10 cellular contexts compared by ENCODE assay signal in genomic region chr19:14407889-14408640, GRCh38. TPM values are rescaled to one million over a fixed set of nuclear protein-coding genes. Genes with fewer than 3 reads are reported as not detected.
DNase-seq lines count a peak whose midpoint lies in the region; ATAC-seq, FAIRE-seq and TF ChIP-seq lines count a peak whose summit lies in the region.
"Had no signal": no experiment of that assay in that cellular context is flagged by ENCODE, and none has a peak within 500 bp of the region (broad histone marks: within the 10 kb centered on the region; RNA-seq: fewer than 3 reads in every experiment).

No MANE protein-coding gene starts in this region.

- ATAC-seq in GM12878 (no peak), GM19328 (IDR thresholded peaks at IDR 0.05; ENCODE audit: unreplicated experiment) (no peak)
- ATAC-seq: pancreas had no signal

- POLR2A ChIA-PET in RWPE1 (lab: Yijun Ruan, JAX; ENCODE audit: low non-redundant PET) (no interaction called here), GM12878 (lab: Charles Lee) (interaction anchor here (0.6 kb wide), 1 partner anchor 12 kb away, joined by 3 read pairs; no protein-coding TSS in a partner anchor)

- no peak for TF ChIP-seq EP300 in GM12878 (IDR thresholded peaks at IDR 0.05; ENCODE audit: borderline replicate concordance in 1 of 2, control insufficient read depth in 1 of 2, low read depth in 2 of 2, low read length in 2 of 2)

- no peak for TF ChIP-seq RAD21 in GM12878 (IDR thresholded peaks at IDR 0.05; ENCODE audit: insufficient read depth, low read depth, low read length)

- no peak for FAIRE-seq in GM12878 (lab: Jason Lieb, UNC)
- FAIRE-seq: islet of Langerhans, pancreas had no signal

- SMC1A ChIA-PET in GM12878 (lab: Charles Lee; ENCODE audit: uncharacterized antibody, unreplicated experiment) = interaction anchor here (2.8 to 3.3 kb wide), 2 partner anchors 48 to 51 kb away, joined by 16 to 25 read pairs; no protein-coding TSS in a partner anchor

- TF ChIP-seq POLR2A in GM12878 (IDR thresholded peaks at IDR 0.05; ENCODE audit: low read depth, low read length) = peak; percentile 90
- TF ChIP-seq POLR2A in spleen (IDR thresholded peaks at IDR 0.05) = no peak

- WGBS in GM12878 (ENCODE audit: insufficient coverage, insufficient replicate concordance, low lambda C conversion rate, missing lambda C conversion rate) = 50% methylated on average over 20 of the region's 21 CpGs
- WGBS in spleen, 5 donors = 62 to 86% (median 76%) methylated on average over 13 to 21 of the region's 21 CpGs

- in situ Hi-C loops in GM12878 (cut with MboI) = no loop called here

- H3K4me1 ChIP-seq in GM12878 (ENCODE audit: control insufficient read depth, insufficient read depth, low read length) = no peaks in the 10 kb centered on the region
- H3K4me1 ChIP-seq in spleen = peaks cover 38 to 86% (median 67%) of the 10 kb centered on the region in 6 donors
- H3K4me1 ChIP-seq: pancreas had no signal

- H3K9me3 ChIP-seq in GM12878 (replicated peaks; ENCODE audit: control insufficient read depth, insufficient read depth, low read length) (no peaks in the 10 kb centered on the region; the same call in 2 of the 3 replicates), spleen (no peaks in the 10 kb centered on the region)
- H3K9me3 ChIP-seq: pancreas had no signal

- H3K79me2 ChIP-seq in GM12878 (ENCODE audit: control insufficient read depth, insufficient read depth, low read length) = peaks cover 13% of the 10 kb centered on the region

- H3K4me3 ChIP-seq in GM12878 (no peak overlapping the region), spleen (no peak overlapping the region)
- H3K4me3 ChIP-seq: pancreas had no signal

- TSS peak; percentile 46 for BruUV-seq in GM12878 (replicated peaks; lab: Mats Ljungman, UMichigan)

- no peak overlapping the region for H3K4me2 ChIP-seq in GM12878 (ENCODE audit: control insufficient read depth, insufficient read depth)

- H3K9ac ChIP-seq in GM12878 (ENCODE audit: control insufficient read depth, insufficient read depth, low read length) = no peak overlapping the region

- CTCF ChIA-PET in RWPE1 (lab: Yijun Ruan, JAX) = interaction anchor here (0.5 kb wide), 1 partner anchor 178 kb away, joined by 4 read pairs; no protein-coding TSS in a partner anchor
- CTCF ChIA-PET in GM12878 (lab: Yijun Ruan, JAX) = interaction anchor here (2.8 to 3.2 kb wide), 2 partner anchors 6 to 25 kb away, joined by 14 to 25 read pairs; partner anchors contain the start of gene ADGRE5

- RAD21 ChIA-PET in GM12878 (lab: Charles Lee; ENCODE audit: unreplicated experiment) = interaction anchor here (4.6 kb wide), 1 partner anchor 47 kb away, joined by 94 read pairs; no protein-coding TSS in a partner anchor

- H3K27me3 ChIP-seq in GM12878 (replicated peaks in 1 of 2; ENCODE audit: control insufficient read depth in 2 of 2, insufficient read depth in 2 of 2, low read length in 1 of 2) (no peaks in the 10 kb centered on the region), spleen (replicated peaks in 1 of 7) (no peaks in the 10 kb centered on the region)
- H3K27me3 ChIP-seq: pancreas had no signal

- H3K27ac ChIP-seq in RWPE1 (peak overlapping the region; percentile 70), GM12878 (ENCODE audit: control insufficient read depth, insufficient read depth) (no peak overlapping the region), spleen (peak overlapping the region in 6 of 8 donors; percentile 35 to 89 (median 82))
- H3K27ac ChIP-seq: pancreas had no signal

- DNase-seq in activated gamma-delta T cell treated with Interleukin-2 at 50 U/mL for 16 hours = peak; percentile 9
- DNase-seq in activated gamma-delta T cell (lab: John Stamatoyannopoulos, UW) = no peak
- no peak for DNase-seq in RWPE1 (ENCODE audit: low spot score)
- no peak for DNase-seq in GM12878 (ENCODE audit: low read depth, low spot score)
- no peak for DNase-seq in spleen
- DNase-seq in Kasumi-1 (lab: John Stamatoyannopoulos, UW) = no peak
- no peak for DNase-seq in NOMO-1 treated with dmso at 0.1 percent for 144 hours (lab: John Stamatoyannopoulos, UW; ENCODE audit: unreplicated experiment)
- DNase-seq: pancreas had no signal

- H4K20me1 ChIP-seq in GM12878 (ENCODE audit: control insufficient read depth, insufficient read depth) = peaks cover 10% of the 10 kb centered on the region; the same call in 1 of the 2 replicates

- no peak for TF ChIP-seq CTCF in RWPE1 (conservative IDR thresholded peaks at IDR 0.05; ENCODE audit: low read depth)
- TF ChIP-seq CTCF in GM12878 (IDR thresholded peaks at IDR 0.05 in 2 of 3, conservative IDR thresholded peaks at IDR 0.05 in 1 of 3; ENCODE audit: control insufficient read depth in 2 of 3, extremely low read depth in 1 of 3, insufficient read depth in 1 of 3, low read depth in 3 of 3, low read length in 3 of 3) = no peak
- TF ChIP-seq CTCF in spleen (IDR thresholded peaks at IDR 0.05 in 8 of 11, conservative IDR thresholded peaks at IDR 0.05 in 3 of 11) = no peak

- intact Hi-C loops in GM12878 (cut with micrococcal nuclease; ENCODE audit: unreplicated experiment) = loop anchor here (2.0 to 5.0 kb wide), 2 partner anchors 47 to 271 kb away; partner anchors contain the start of gene ASF1B
- intact Hi-C loops in spleen (cut with DNase I; ENCODE audit: low total_unique reads) = no loop called here

- no peak overlapping the region for H2AFZ ChIP-seq in GM12878 (ENCODE audit: control insufficient read depth, low read depth, low read length)

- H3K36me3 ChIP-seq in GM12878 (ENCODE audit: control insufficient read depth in 2 of 2, insufficient read depth in 2 of 2, low read length in 1 of 2) (peaks cover 34 to 70% of the 10 kb centered on the region in 2 experiments), spleen (peaks cover 8 to 100% (median 100%) of the 10 kb centered on the region in 6 donors)

RNA-seq across cellular contexts. Expression of gene DDX39A, which starts 11.1 kb away (rescaled TPM):
- total RNA-seq in GM12878 (2013; cell fraction: nucleolus; rRNA removed) = 162 and 204 TPM in 2 replicates
- total RNA-seq in GM12878 (2014; rRNA removed) (248 and 280 TPM in 2 replicates), GM12878 (2014; rRNA removed; fragmentation: Illumina TruSeq; extraction: Trizol) (109 and 116 TPM in 2 replicates), GM12878 (2021) (218 and 236 TPM in 2 replicates), spleen (100 to 1,000 TPM in 6 of 7 donors, 10 to 100 TPM in 1; 81.8 to 155 (median 124) TPM)
- 90.3 TPM for polyA plus RNA-seq in GM12878 (2011; ENCODE audit: low read depth)
- polyA plus RNA-seq in GM12878 (2011; rRNA removed) (56.8 and 134 TPM in 2 replicates), GM12878 (2014; fragmentation: Illumina TruSeq; extraction: Trizol) (40.7 and 113 TPM in 2 replicates), GM12878 (2014; fragmentation: Nextera tagmentation; extraction: Ambion mirVana) (100 to 1,000 TPM; 168 to 212 TPM), GM12878 (2014; rRNA removed) (249 and 298 TPM in 2 replicates), GM12878 (2016; fragmentation: Nextera tagmentation; extraction: Ambion mirVana) (100 to 1,000 TPM; 356 to 378 TPM), spleen (100 to 1,000 TPM; 176 to 267 (median 248) TPM)
- 158 and 220 TPM in 2 replicates for polyA plus RNA-seq in GM12878 (2011; cell fraction: cytosol; rRNA removed)
- 1,234 and 1,343 TPM in 2 replicates for polyA plus RNA-seq in GM12878 (2011; cell fraction: nucleus; rRNA removed)
- polyA plus RNA-seq in GM12878 (2012) = 147 and 173 TPM in 2 replicates
- polyA minus RNA-seq in GM12878 (2011; rRNA and poly(A)+ RNA removed) = 84.7 and 109 TPM in 2 replicates
- polyA minus RNA-seq in GM12878 (2011; cell fraction: cytosol; rRNA and poly(A)+ RNA removed) = 46.0 and 52.9 TPM in 2 replicates
- polyA minus RNA-seq in GM12878 (2011; cell fraction: nucleus; rRNA and poly(A)+ RNA removed) = 125 and 175 TPM in 2 replicates

RNA-seq across cellular contexts. Expression of gene PKN1, which starts 25.0 kb away (rescaled TPM):
- total RNA-seq in GM12878 (2013; cell fraction: nucleolus; rRNA removed) = 65.2 and 69.3 TPM in 2 replicates
- total RNA-seq in GM12878 (2014; rRNA removed) (68.0 and 80.0 TPM in 2 replicates), GM12878 (2014; rRNA removed; fragmentation: Illumina TruSeq; extraction: Trizol) (47.8 and 54.2 TPM in 2 replicates), GM12878 (2021) (189 and 202 TPM in 2 replicates), spleen (100 to 1,000 TPM; 138 to 213 (median 175) TPM)
- 24.3 TPM for polyA plus RNA-seq in GM12878 (2011; ENCODE audit: low read depth)
- polyA plus RNA-seq in GM12878 (2011; rRNA removed) (26.0 and 49.8 TPM in 2 replicates), GM12878 (2014; fragmentation: Illumina TruSeq; extraction: Trizol) (18.9 and 45.4 TPM in 2 replicates), GM12878 (2014; fragmentation: Nextera tagmentation; extraction: Ambion mirVana) (1 to 10 TPM; 1.0 to 1.4 TPM), GM12878 (2014; rRNA removed) (77.3 and 91.2 TPM in 2 replicates), GM12878 (2016; fragmentation: Nextera tagmentation; extraction: Ambion mirVana) (10 to 100 TPM; 51.3 to 60.1 TPM), spleen (100 to 1,000 TPM in 2 of 3 donors, 10 to 100 TPM in 1; 93.3 to 186 (median 113) TPM)
- 60.4 and 77.2 TPM in 2 replicates for polyA plus RNA-seq in GM12878 (2011; cell fraction: cytosol; rRNA removed)
- polyA plus RNA-seq in GM12878 (2011; cell fraction: nucleus; rRNA removed) = 89.7 and 112 TPM in 2 replicates
- 75.7 and 100 TPM in 2 replicates for polyA plus RNA-seq in GM12878 (2012)
- polyA minus RNA-seq in GM12878 (2011; rRNA and poly(A)+ RNA removed) = 59.2 and 121 TPM in 2 replicates
- 51.6 and 70.8 TPM in 2 replicates for polyA minus RNA-seq in GM12878 (2011; cell fraction: cytosol; rRNA and poly(A)+ RNA removed)
- polyA minus RNA-seq in GM12878 (2011; cell fraction: nucleus; rRNA and poly(A)+ RNA removed) = 17.0 and 26.6 TPM in 2 replicates

RNA-seq across cellular contexts. Expression of gene ADGRE5, which starts 26.8 kb away (rescaled TPM):
- 147 and 180 TPM in 2 replicates for total RNA-seq in GM12878 (2013; cell fraction: nucleolus; rRNA removed)
- total RNA-seq in GM12878 (2014; rRNA removed) (75.3 and 81.7 TPM in 2 replicates), GM12878 (2014; rRNA removed; fragmentation: Illumina TruSeq; extraction: Trizol) (20.7 and 23.9 TPM in 2 replicates), GM12878 (2021) (103 and 111 TPM in 2 replicates), spleen (100 to 1,000 TPM; 190 to 455 (median 280) TPM)
- 23.2 TPM for polyA plus RNA-seq in GM12878 (2011; ENCODE audit: low read depth)
- polyA plus RNA-seq in GM12878 (2011; rRNA removed) (19.1 and 31.8 TPM in 2 replicates), GM12878 (2014; fragmentation: Illumina TruSeq; extraction: Trizol) (31.0 and 48.2 TPM in 2 replicates), GM12878 (2014; fragmentation: Nextera tagmentation; extraction: Ambion mirVana) (1 to 10 TPM; 4.0 to 4.5 TPM), GM12878 (2014; rRNA removed) (59.7 and 67.2 TPM in 2 replicates), GM12878 (2016; fragmentation: Nextera tagmentation; extraction: Ambion mirVana) (10 to 100 TPM; 66.3 to 71.8 TPM), spleen (10 to 100 TPM; 42.8 to 87.8 (median 55.7) TPM)
- 42.8 and 43.6 TPM in 2 replicates for polyA plus RNA-seq in GM12878 (2011; cell fraction: cytosol; rRNA removed)
- 211 and 230 TPM in 2 replicates for polyA plus RNA-seq in GM12878 (2011; cell fraction: nucleus; rRNA removed)
- 62.9 and 69.7 TPM in 2 replicates for polyA plus RNA-seq in GM12878 (2012)
- 58.1 and 96.5 TPM in 2 replicates for polyA minus RNA-seq in GM12878 (2011; rRNA and poly(A)+ RNA removed)
- polyA minus RNA-seq in GM12878 (2011; cell fraction: cytosol; rRNA and poly(A)+ RNA removed) = 35.2 and 47.0 TPM in 2 replicates
- polyA minus RNA-seq in GM12878 (2011; cell fraction: nucleus; rRNA and poly(A)+ RNA removed) = 50.1 and 74.1 TPM in 2 replicates
